Comparison of ENCODE assay signal across 8 cellular contexts in the genomic region with DNA sequence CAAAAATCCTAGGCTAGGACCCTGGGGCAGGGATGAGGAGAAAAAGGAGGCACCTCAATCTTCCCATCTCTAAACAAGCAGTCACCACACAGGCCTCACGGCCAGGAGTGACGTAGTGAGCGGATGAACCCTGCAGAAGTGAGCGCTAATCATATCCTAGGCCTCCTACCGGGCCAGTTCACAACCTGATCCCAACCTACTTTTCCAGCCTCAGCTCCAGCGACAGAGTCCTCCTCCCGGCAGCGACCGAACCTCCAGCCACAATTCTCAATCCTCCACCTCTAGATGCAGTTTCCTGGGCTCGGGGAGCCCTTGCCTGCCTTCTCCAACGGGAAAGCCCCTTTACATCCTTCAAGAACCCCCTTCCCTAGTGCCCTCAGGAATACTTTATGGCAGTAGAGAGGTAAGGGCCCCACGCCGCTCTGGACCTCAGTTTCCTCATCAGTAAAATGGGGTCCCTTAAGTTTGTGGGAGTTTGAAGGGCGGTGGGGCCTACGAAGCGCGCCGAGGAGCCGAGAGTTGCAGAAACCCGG. TPM values are rescaled to one million over a fixed set of nuclear protein-coding genes. Genes with fewer than 3 reads are reported as not detected.
DNase-seq lines count a peak whose midpoint lies in the region; ATAC-seq lines count a peak whose summit lies in the region.

No MANE protein-coding gene starts in this region.

- H3K4me3 Mint-ChIP-seq in activated T-helper 2 cell treated with anti-CD3 and anti-CD28 coated beads, Interferon-gamma antibody, Interleukin-2, Interleukin-4, amounts not matched to agents 10 μg/mL and 5 μg/mL and 100 μg/mL, durations not matched to agents 14 hours and 24 hours and 36 hours (ENCODE audit: low read depth), result peak overlapping the region; percentile 99

- H3K27me3 Mint-ChIP-seq in activated T-helper 2 cell treated with anti-CD3 and anti-CD28 coated beads, Interferon-gamma antibody, Interleukin-2, Interleukin-4, amounts not matched to agents 10 μg/mL and 5 μg/mL and 100 μg/mL, durations not matched to agents 14 hours and 24 hours and 36 hours (ENCODE audit: low read depth), result no peaks in the 10 kb centered on the region

- no peak for ATAC-seq in HG02798 (IDR thresholded peaks at IDR 0.05; ENCODE audit: poor library complexity, unreplicated experiment)

- no peaks in the 10 kb centered on the region for H3K9me3 Mint-ChIP-seq in activated T-helper 2 cell treated with anti-CD3 and anti-CD28 coated beads, Interferon-gamma antibody, Interleukin-2, Interleukin-4, amounts not matched to agents 10 μg/mL and 5 μg/mL and 100 μg/mL, durations not matched to agents 14 hours and 24 hours and 36 hours

- peaks cover 20% of the 10 kb centered on the region for H3K36me3 Mint-ChIP-seq in activated T-helper 2 cell treated with anti-CD3 and anti-CD28 coated beads, Interferon-gamma antibody, Interleukin-2, Interleukin-4, amounts not matched to agents 10 μg/mL and 5 μg/mL and 100 μg/mL, durations not matched to agents 14 hours and 24 hours and 36 hours (ENCODE audit: low read depth)

- H3K27ac Mint-ChIP-seq in activated T-helper 2 cell treated with anti-CD3 and anti-CD28 coated beads, Interferon-gamma antibody, Interleukin-2, Interleukin-4, amounts not matched to agents 10 μg/mL and 5 μg/mL and 100 μg/mL, durations not matched to agents 14 hours and 24 hours and 36 hours, result peak overlapping the region; percentile 96

- peaks cover 26% of the 10 kb centered on the region for H3K4me1 Mint-ChIP-seq in activated T-helper 2 cell treated with anti-CD3 and anti-CD28 coated beads, Interferon-gamma antibody, Interleukin-2, Interleukin-4, amounts not matched to agents 10 μg/mL and 5 μg/mL and 100 μg/mL, durations not matched to agents 14 hours and 24 hours and 36 hours (ENCODE audit: low read depth)

- DNase-seq in NCI-H345 (lab: John Stamatoyannopoulos, UW) (peak; percentile 25), NCI-H345 treated with DMSO at 0.1 percent for 48 hours (lab: John Stamatoyannopoulos, UW; ENCODE audit: unreplicated experiment) (no peak), KG1 (lab: John Stamatoyannopoulos, UW) (peak; percentile 42), head of caudate nucleus (peak in 23 of 42 donors; percentile 3 to 66 (median 39)), renal cortical epithelial cell (ENCODE audit: low read depth) (peak; percentile 7), NCI-H774 (lab: John Stamatoyannopoulos, UW) (no peak)
- peak; percentile 33 for DNase-seq in activated T-helper 2 cell treated with anti-CD3 and anti-CD28 coated beads, Interferon-gamma antibody, Interleukin-2, Interleukin-4, amounts not matched to agents 10 μg/mL and 5 μg/mL and 100 μg/mL, durations not matched to agents 14 hours and 24 hours and 36 hours (ENCODE audit: low spot score)

- intact Hi-C loops in activated T-helper 2 cell treated with anti-CD3 and anti-CD28 coated beads, Interferon-gamma antibody, Interleukin-2, Interleukin-4, amounts not matched to agents 10 μg/mL and 5 μg/mL and 100 μg/mL, durations not matched to agents 14 hours and 24 hours and 36 hours (cut with micrococcal nuclease), result loop anchor here (1.0 to 5.0 kb wide), 2 partner anchors 35 to 115 kb away; partner anchors contain the start of genes BCKDK and SETD1A
- intact Hi-C loops in head of caudate nucleus (cut with DNase I), result loop anchor here (5.0 kb wide), 1 partner anchor 40 kb away; the partner anchor contains the start of gene STX4

RNA-seq across cellular contexts. Expression of gene ZNF668, which starts 1.4 kb away (rescaled TPM):
- total RNA-seq in activated T-helper 2 cell treated with anti-CD3 and anti-CD28 coated beads, Interferon-gamma antibody, Interleukin-2, Interleukin-4, amounts not matched to agents 10 μg/mL and 5 μg/mL and 100 μg/mL, durations not matched to agents 14 hours and 24 hours and 36 hours, result 12.7 and 13.2 TPM in 2 replicates
- 7.7 and 9.0 TPM in 2 replicates for total RNA-seq in renal cortical epithelial cell

RNA-seq across cellular contexts. Expression of gene ZNF646, which starts 1.6 kb away (rescaled TPM):
- total RNA-seq in activated T-helper 2 cell treated with anti-CD3 and anti-CD28 coated beads, Interferon-gamma antibody, Interleukin-2, Interleukin-4, amounts not matched to agents 10 μg/mL and 5 μg/mL and 100 μg/mL, durations not matched to agents 14 hours and 24 hours and 36 hours, result 24.4 and 24.5 TPM in 2 replicates
- 6.6 and 22.4 TPM in 2 replicates for total RNA-seq in renal cortical epithelial cell

RNA-seq across cellular contexts. Expression of gene PRSS53, which starts 16.1 kb away (rescaled TPM):
- 4.8 and 5.1 TPM in 2 replicates for total RNA-seq in activated T-helper 2 cell treated with anti-CD3 and anti-CD28 coated beads, Interferon-gamma antibody, Interleukin-2, Interleukin-4, amounts not matched to agents 10 μg/mL and 5 μg/mL and 100 μg/mL, durations not matched to agents 14 hours and 24 hours and 36 hours
- total RNA-seq in renal cortical epithelial cell, result 0.52 and 1.9 TPM in 2 replicates

RNA-seq across cellular contexts. Expression of gene VKORC1, which starts 22.0 kb away (rescaled TPM):
- total RNA-seq in activated T-helper 2 cell treated with anti-CD3 and anti-CD28 coated beads, Interferon-gamma antibody, Interleukin-2, Interleukin-4, amounts not matched to agents 10 μg/mL and 5 μg/mL and 100 μg/mL, durations not matched to agents 14 hours and 24 hours and 36 hours, result 54.5 and 60.0 TPM in 2 replicates
- 89.1 and 128 TPM in 2 replicates for total RNA-seq in renal cortical epithelial cell

RNA-seq across cellular contexts. Expression of gene BCKDK, which starts 35.6 kb away (rescaled TPM):
- total RNA-seq in activated T-helper 2 cell treated with anti-CD3 and anti-CD28 coated beads, Interferon-gamma antibody, Interleukin-2, Interleukin-4, amounts not matched to agents 10 μg/mL and 5 μg/mL and 100 μg/mL, durations not matched to agents 14 hours and 24 hours and 36 hours, result 47.5 and 50.0 TPM in 2 replicates
- 13.9 and 44.5 TPM in 2 replicates for total RNA-seq in renal cortical epithelial cell

Comparison
In these comparisons a context has a peak if more than half of its experiments do, and no peak if none do; other contexts are left out.
1. DNase-seq: peak in NCI-H345 (single experiment), KG1 (single experiment), activated T-helper 2 cell treated with anti-CD3 and anti-CD28 coated beads, Interferon-gamma antibody, Interleukin-2, Interleukin-4, amounts not matched to agents 10 μg/mL and 5 μg/mL and 100 μg/mL, durations not matched to agents 14 hours and 24 hours and 36 hours (single experiment), head of caudate nucleus (23 of 42) and renal cortical epithelial cell (single experiment); none in NCI-H345 treated with DMSO at 0.1 percent for 48 hours (single experiment) and NCI-H774 (single experiment).